Comparison of ENCODE assay signal across 3 cellular contexts in the genomic region with DNA sequence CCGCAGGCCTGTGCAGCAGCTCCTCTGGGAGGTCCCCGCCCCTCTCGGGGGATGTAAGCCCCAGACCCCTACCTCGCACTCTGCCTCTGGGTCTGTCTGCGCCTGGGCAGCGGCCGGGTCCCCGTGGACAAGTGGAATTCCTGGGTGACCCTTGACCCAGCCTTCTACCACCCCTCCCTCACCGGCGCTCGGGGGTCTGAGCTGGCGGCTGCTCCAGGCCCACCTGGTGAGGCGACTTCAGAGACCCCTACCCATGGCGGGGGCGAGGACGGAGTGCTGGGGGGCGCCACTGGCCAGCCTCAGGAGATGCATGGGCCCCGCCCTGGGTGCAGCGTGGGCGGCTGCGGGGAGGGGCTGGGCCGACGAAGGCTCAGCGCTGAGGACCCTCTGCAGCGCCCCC. TPM values are rescaled to one million over a fixed set of nuclear protein-coding genes. Genes with fewer than 3 reads are reported as not detected.
"Had no signal": no experiment of that assay in that cellular context is flagged by ENCODE, and none has a peak within 500 bp of the region (broad histone marks: within the 10 kb centered on the region; RNA-seq: fewer than 3 reads in every experiment).

No MANE protein-coding gene starts in this region.

RNA-seq across cellular contexts. Expression of a gene that starts 8.4 kb away (rescaled TPM):
- total RNA-seq: naive thymus-derived CD8-positive, alpha-beta T cell; pulmonary artery endothelial cell; transverse colon had no signal
